Comparison of ENCODE assay signal across 20 cellular contexts in genomic region chr10:108250954-108251620, GRCh38.
"Had no signal": no experiment of that assay in that cellular context is flagged by ENCODE, and none has a peak within 500 bp of the region (broad histone marks: within the 10 kb centered on the region; RNA-seq: fewer than 3 reads in every experiment).

No MANE protein-coding gene starts in this region.

- H3K4me1 Mint-ChIP-seq: activated CD4-positive, alpha-beta memory T cell treated with anti-CD3 and anti-CD28 coated beads, Interleukin-2, amount 10 ng/mL, durations not matched to agents 7 days and 5 days; activated CD4-positive, alpha-beta T cell treated with anti-CD3 and anti-CD28 coated beads for 36 hours; activated naive CD8-positive, alpha-beta T cell treated with anti-CD3 and anti-CD28 coated beads for 36 hours; nephron; stimulated activated naive B cell treated with anti-CD40 and anti-IgM and Interleukin-4, amounts not matched to agents 10 μg/mL and 1 μg/mL and 100 μg/mL, for 72 hours had no signal

- H3K27ac Mint-ChIP-seq: activated CD4-positive, alpha-beta memory T cell treated with anti-CD3 and anti-CD28 coated beads, Interleukin-2, amount 10 ng/mL, durations not matched to agents 7 days and 5 days; activated CD4-positive, alpha-beta T cell treated with anti-CD3 and anti-CD28 coated beads for 36 hours; activated naive CD8-positive, alpha-beta T cell treated with anti-CD3 and anti-CD28 coated beads for 36 hours; stimulated activated naive B cell treated with anti-CD40 and anti-IgM and Interleukin-4, amounts not matched to agents 10 μg/mL and 1 μg/mL and 100 μg/mL, for 72 hours; T-helper 2 cell treated with Interferon-gamma antibody and Interleukin-4, amounts not matched to agents 5 μg/mL and 100 μg/mL, for 36 hours; type B pancreatic cell had no signal

- H3K27me3 ChIP-seq: colonic mucosa, left lung, right lobe of liver, spleen had no signal

- H3K4me3 Mint-ChIP-seq: activated CD4-positive, alpha-beta memory T cell treated with anti-CD3 and anti-CD28 coated beads, Interleukin-2, amount 10 ng/mL, durations not matched to agents 7 days and 5 days; activated CD4-positive, alpha-beta T cell treated with anti-CD3 and anti-CD28 coated beads for 36 hours; activated naive CD8-positive, alpha-beta T cell treated with anti-CD3 and anti-CD28 coated beads for 36 hours; nephron; stimulated activated naive B cell treated with anti-CD40 and anti-IgM and Interleukin-4, amounts not matched to agents 10 μg/mL and 1 μg/mL and 100 μg/mL, for 72 hours; T-helper 2 cell treated with Interferon-gamma antibody and Interleukin-4, amounts not matched to agents 5 μg/mL and 100 μg/mL, for 36 hours; type B pancreatic cell had no signal

- H3K9me3 ChIP-seq: colonic mucosa, right lobe of liver had no signal

- H3K27ac ChIP-seq: colonic mucosa, left lung, psoas muscle, right lobe of liver, spleen, WERI-Rb-1 had no signal

- DNase-seq: activated CD4-positive, alpha-beta memory T cell treated with anti-CD3 and anti-CD28 coated beads, Interleukin-2, amount 10 ng/mL, durations not matched to agents 7 days and 5 days; activated CD4-positive, alpha-beta T cell treated with anti-CD3 and anti-CD28 coated beads for 36 hours; activated gamma-delta T cell; activated naive CD8-positive, alpha-beta T cell treated with anti-CD3 and anti-CD28 coated beads for 36 hours; activated T-cell treated with anti-CD3 and anti-CD28 coated beads, Interleukin-2, amount 50 U/mL, for 48 hours; anterior cingulate cortex; colonic mucosa; effector CD8-positive, alpha-beta T cell; left lung; mesenchymal stem cell; psoas muscle; right lobe of liver; spleen; stimulated activated CD4-positive, alpha-beta T cell treated with anti-CD3 and anti-CD28 coated beads, Interleukin-2, amount 100 ng/mL, for 24 hours; stimulated activated naive B cell treated with anti-CD40 and anti-IgM and Interleukin-4, amounts not matched to agents 10 μg/mL and 1 μg/mL and 100 μg/mL, for 72 hours; SW 1271; WERI-Rb-1 had no signal

- H3K4me1 ChIP-seq: colonic mucosa, left lung, psoas muscle, right lobe of liver, spleen had no signal

- H3K36me3 Mint-ChIP-seq: activated naive CD8-positive, alpha-beta T cell treated with anti-CD3 and anti-CD28 coated beads for 36 hours; stimulated activated naive B cell treated with anti-CD40 and anti-IgM and Interleukin-4, amounts not matched to agents 10 μg/mL and 1 μg/mL and 100 μg/mL, for 72 hours; type B pancreatic cell had no signal

- H3K27me3 Mint-ChIP-seq: activated CD4-positive, alpha-beta memory T cell treated with anti-CD3 and anti-CD28 coated beads, Interleukin-2, amount 10 ng/mL, durations not matched to agents 7 days and 5 days; activated CD4-positive, alpha-beta T cell treated with anti-CD3 and anti-CD28 coated beads for 36 hours; activated naive CD8-positive, alpha-beta T cell treated with anti-CD3 and anti-CD28 coated beads for 36 hours; stimulated activated naive B cell treated with anti-CD40 and anti-IgM and Interleukin-4, amounts not matched to agents 10 μg/mL and 1 μg/mL and 100 μg/mL, for 72 hours; type B pancreatic cell had no signal

- H3K4me3 ChIP-seq: colonic mucosa, left lung, psoas muscle, right lobe of liver, spleen had no signal

- H3K36me3 ChIP-seq: colonic mucosa, left lung, right lobe of liver, spleen, WERI-Rb-1 had no signal
